Comparison of ENCODE assay signal across 1 cellular context in the genomic region with DNA sequence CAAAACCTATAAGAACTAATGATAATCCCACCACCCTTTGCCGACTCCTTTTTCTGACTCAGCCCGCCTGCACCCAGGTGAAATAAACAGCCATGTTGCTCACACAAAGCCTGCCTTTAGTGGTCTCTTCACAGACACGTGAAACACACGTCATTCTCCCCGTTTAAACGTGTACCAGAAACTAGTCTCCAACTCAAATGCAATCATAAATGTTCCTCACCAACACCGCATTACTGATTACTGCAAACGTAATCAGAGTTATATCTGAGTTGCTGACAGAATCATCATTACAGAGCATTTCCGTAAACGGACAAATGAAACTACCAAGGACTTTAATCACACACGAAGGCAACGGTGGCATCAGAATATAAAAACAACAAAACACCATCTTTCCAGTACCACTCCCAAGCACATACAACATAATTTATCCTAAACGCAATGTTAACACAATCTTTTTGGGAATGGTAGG.
A peak's percentile ranks its signal among the peaks of the same experiment; 100 is the strongest.
TF ChIP-seq lines count a peak whose summit lies in the region.

No MANE protein-coding gene starts in this region.

TF ChIP-seq in HepG2, 621 proteins besides CTCF, POLR2A, EP300 and RAD21 (continued from another document):
- TF ChIP-seq, protein P1, sequence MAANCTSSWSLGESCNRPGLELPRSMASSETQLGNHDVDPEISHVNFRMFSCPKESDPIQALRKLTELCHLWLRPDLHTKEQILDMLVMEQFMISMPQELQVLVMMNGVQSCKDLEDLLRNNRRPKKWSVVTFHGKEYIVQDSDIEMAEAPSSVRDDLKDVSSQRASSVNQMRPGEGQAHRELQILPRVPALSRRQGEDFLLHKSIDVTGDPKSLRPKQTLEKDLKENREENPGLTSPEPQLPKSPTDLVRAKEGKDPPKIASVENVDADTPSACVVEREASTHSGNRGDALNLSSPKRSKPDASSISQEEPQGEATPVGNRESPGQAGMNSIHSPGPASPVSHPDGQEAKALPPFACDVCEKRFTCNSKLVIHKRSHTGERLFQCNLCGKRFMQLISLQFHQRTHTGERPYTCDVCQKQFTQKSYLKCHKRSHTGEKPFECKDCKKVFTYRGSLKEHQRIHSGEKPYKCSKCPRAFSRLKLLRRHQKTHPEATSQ (CRISPR knock-in tag; IDR thresholded peaks at IDR 0.05; ENCODE audit: borderline replicate concordance): 0 out of 2 replicates have a peak, but pooled peaks have one; percentile 30
- TF ChIP-seq ZNF564 (CRISPR knock-in tag; IDR thresholded peaks at IDR 0.05) (no peak), ZNF33A (CRISPR knock-in tag; IDR thresholded peaks at IDR 0.05; ENCODE audit: borderline replicate concordance) (peak; percentile 52; the same call in 1 of the 2 replicates), SOX5 (CRISPR knock-in tag; IDR thresholded peaks at IDR 0.05; ENCODE audit: borderline replicate concordance) (0 out of 2 replicates have a peak, but pooled peaks have one; percentile 8), ZNF496 (CRISPR knock-in tag; IDR thresholded peaks at IDR 0.05; ENCODE audit: insufficient replicate concordance) (no peak)
TF ChIP-seq in HepG2: peak in this region for 40.
